In genomic region chr9:114621975-114622609, GRCh38 we compare ENCODE assay signal across 14 cellular contexts. TPM values are rescaled to one million over a fixed set of nuclear protein-coding genes. Genes with fewer than 3 reads are reported as not detected.
A peak's percentile ranks its signal among the peaks of the same experiment; 100 is the strongest.
DNase-seq lines count a peak whose midpoint lies in the region; ATAC-seq and TF ChIP-seq lines count a peak whose summit lies in the region.
"Had no signal": no experiment of that assay in that cellular context is flagged by ENCODE, and none has a peak within 500 bp of the region (broad histone marks: within the 10 kb centered on the region; RNA-seq: fewer than 3 reads in every experiment).

No MANE protein-coding gene starts in this region.

- POLR2A ChIA-PET in MCF 10A (lab: Yijun Ruan, JAX), result interaction anchor here (1.8 kb wide), 1 partner anchor 10 kb away, joined by 5 read pairs; no protein-coding TSS in a partner anchor

- H3K27me3 ChIP-seq in right atrium auricular region (no peaks in the 10 kb centered on the region), left lung (no peaks in the 10 kb centered on the region)

- intact Hi-C loops in Right ventricle myocardium inferior (cut with DNase I), result no loop called here
- intact Hi-C loops in MCF 10A (cut with micrococcal nuclease), result no loop called here
- intact Hi-C loops in left lung (cut with DNase I), result no loop called here
- intact Hi-C loops in activated naive CD4-positive, alpha-beta T cell treated with anti-CD3 and anti-CD28 coated beads for 36 hours (cut with micrococcal nuclease), result no loop called here

- DNase-seq in Right ventricle myocardium inferior (ENCODE audit: missing footprints), result no peak
- DNase-seq in right atrium auricular region (ENCODE audit: low spot score), result no peak
- peak; percentile 63 for DNase-seq in MCF 10A (ENCODE audit: unreplicated experiment)
- DNase-seq in left lung, result peak in 1 of 2 donors; percentile 37
- no peak for DNase-seq in COLO829 (ENCODE audit: low spot score)
- no peak for DNase-seq in activated naive CD4-positive, alpha-beta T cell treated with anti-CD3 and anti-CD28 coated beads for 36 hours
- DNase-seq: activated naive CD4-positive, alpha-beta T cell; natural killer cell; NCI-H2171 had no signal

- no TSS peak for BruUV-seq in MCF 10A (replicated peaks; lab: Mats Ljungman, UMichigan)

- H3K9me3 ChIP-seq in right atrium auricular region, result no peaks in the 10 kb centered on the region
- H3K9me3 ChIP-seq in left lung, result no peaks in the 10 kb centered on the region

- H3K4me1 ChIP-seq in right atrium auricular region, result peaks cover 0 to 8% of the 10 kb centered on the region in 2 donors
- peaks cover 2 to 32% of the 10 kb centered on the region in 2 donors for H3K4me1 ChIP-seq in left lung

- H3K9me3 Mint-ChIP-seq in MCF 10A (ENCODE audit: unreplicated experiment), result no peaks in the 10 kb centered on the region
- no peaks in the 10 kb centered on the region for H3K9me3 Mint-ChIP-seq in activated naive CD4-positive, alpha-beta T cell treated with anti-CD3 and anti-CD28 coated beads for 36 hours
- H3K9me3 Mint-ChIP-seq: natural killer cell had no signal

- ATAC-seq in Right ventricle myocardium inferior (peak; percentile 42), left lung (peak; percentile 77), HG03280 (IDR thresholded peaks at IDR 0.05; ENCODE audit: unreplicated experiment) (no peak), GM19455 (IDR thresholded peaks at IDR 0.05; ENCODE audit: unreplicated experiment) (no peak)
- ATAC-seq: natural killer cell had no signal

- H3K27ac ChIP-seq in right atrium auricular region (no peak overlapping the region), left lung (no peak overlapping the region)
- H3K27ac ChIP-seq: HL-60 had no signal

- no peaks in the 10 kb centered on the region for H3K27me3 Mint-ChIP-seq in MCF 10A (ENCODE audit: insufficient read depth, unreplicated experiment)
- H3K27me3 Mint-ChIP-seq in activated naive CD4-positive, alpha-beta T cell treated with anti-CD3 and anti-CD28 coated beads for 36 hours (ENCODE audit: low read depth), result no peaks in the 10 kb centered on the region

- no peak overlapping the region for H3K4me3 Mint-ChIP-seq in MCF 10A (ENCODE audit: unreplicated experiment)
- H3K4me3 Mint-ChIP-seq in activated naive CD4-positive, alpha-beta T cell treated with anti-CD3 and anti-CD28 coated beads for 36 hours, result no peak overlapping the region
- H3K4me3 Mint-ChIP-seq: natural killer cell had no signal

- H3K27ac Mint-ChIP-seq in MCF 10A (ENCODE audit: low read depth, unreplicated experiment), result no peak overlapping the region
- no peak overlapping the region for H3K27ac Mint-ChIP-seq in activated naive CD4-positive, alpha-beta T cell treated with anti-CD3 and anti-CD28 coated beads for 36 hours
- H3K27ac Mint-ChIP-seq: natural killer cell had no signal

- TF ChIP-seq CTCF in right atrium auricular region (IDR thresholded peaks at IDR 0.05) (no peak), MCF 10A (IDR thresholded peaks at IDR 0.05; ENCODE audit: unreplicated experiment) (no peak), left lung (IDR thresholded peaks at IDR 0.05) (no peak)

- CTCF ChIA-PET in MCF 10A (lab: Yijun Ruan, JAX), result interaction anchor here (0.5 to 0.8 kb wide), 4 partner anchors 66 to 1863 kb away, joined by 3 read pairs; no protein-coding TSS in a partner anchor
- CTCF ChIA-PET in activated naive CD4-positive, alpha-beta T cell treated with anti-CD3 and anti-CD28 coated beads for 36 hours (lab: Charles Lee), result interaction anchor here (1.1 kb wide), 1 partner anchor 217 kb away, joined by 4 read pairs; no protein-coding TSS in a partner anchor

- peaks cover 12% of the 10 kb centered on the region for H3K36me3 Mint-ChIP-seq in MCF 10A (ENCODE audit: insufficient read depth, unreplicated experiment)
- peaks cover 39% of the 10 kb centered on the region for H3K36me3 Mint-ChIP-seq in activated naive CD4-positive, alpha-beta T cell treated with anti-CD3 and anti-CD28 coated beads for 36 hours (ENCODE audit: low read depth)
- H3K36me3 Mint-ChIP-seq: natural killer cell had no signal

- H3K4me1 Mint-ChIP-seq in MCF 10A (ENCODE audit: insufficient read depth, unreplicated experiment), result peaks cover 9% of the 10 kb centered on the region
- H3K4me1 Mint-ChIP-seq in activated naive CD4-positive, alpha-beta T cell treated with anti-CD3 and anti-CD28 coated beads for 36 hours (ENCODE audit: low read depth), result peaks cover 19% of the 10 kb centered on the region

- no peaks in the 10 kb centered on the region for H3K36me3 ChIP-seq in right atrium auricular region
- H3K36me3 ChIP-seq in left lung, result peaks cover 0 to 6% of the 10 kb centered on the region in 2 donors

- H3K4me3 ChIP-seq in right atrium auricular region (no peak overlapping the region), left lung (no peak overlapping the region)

RNA-seq across cellular contexts. Expression of gene TMEM268, which starts 11.0 kb away (rescaled TPM):
- total RNA-seq in Right ventricle myocardium inferior (3.5 TPM), right atrium auricular region (1 to 10 TPM; 2.9 to 4.0 TPM), MCF 10A (2022) (19.9 and 20.7 TPM in 2 replicates), left lung (10 to 100 TPM; 12.9 to 17.4 TPM)
- 10 to 100 TPM; 23.6 to 24.1 TPM for total RNA-seq in activated naive CD4-positive, alpha-beta T cell treated with anti-CD3 and anti-CD28 coated beads for 36 hours

RNA-seq across cellular contexts. Expression of gene ATP6V1G1, which starts 34.5 kb away (rescaled TPM):
- total RNA-seq in Right ventricle myocardium inferior, result 58.0 TPM
- total RNA-seq in right atrium auricular region, result 100 to 1,000 TPM; 141 to 153 TPM
- 87.1 and 118 TPM in 2 replicates for total RNA-seq in MCF 10A (2022)
- total RNA-seq in left lung, result 10 to 100 TPM; 96.6 to 99.9 TPM
- 10 to 100 TPM; 26.7 to 28.8 TPM for total RNA-seq in activated naive CD4-positive, alpha-beta T cell treated with anti-CD3 and anti-CD28 coated beads for 36 hours

RNA-seq across cellular contexts. Expression of gene TEX53, which starts 35.5 kb away (rescaled TPM):
- total RNA-seq in Right ventricle myocardium inferior (not detected), right atrium auricular region (not detected), MCF 10A (2022) (not detected in 2 replicates), left lung (not detected)
- total RNA-seq in activated naive CD4-positive, alpha-beta T cell treated with anti-CD3 and anti-CD28 coated beads for 36 hours, result not detected
- total RNA-seq: A673; natural killer cell; T-helper 1 cell treated with Interleukin-12 subunit alpha and Interleukin-12 subunit beta and Interleukin-4 antibody, amounts not matched to agents 30 ng/mL and 1 ng/mL, for 36 hours had no signal

RNA-seq across cellular contexts. Expression of gene TEX48, which starts 59.9 kb away (rescaled TPM):
- total RNA-seq in Right ventricle myocardium inferior (not detected), right atrium auricular region (not detected), MCF 10A (2022) (not detected in 2 replicates), left lung (not detected)
- not detected for total RNA-seq in activated naive CD4-positive, alpha-beta T cell treated with anti-CD3 and anti-CD28 coated beads for 36 hours
- total RNA-seq: A673, natural killer cell had no signal

Comparison
In these comparisons a context has a peak if more than half of its experiments do, and no peak if none do; other contexts are left out.
1. ATAC-seq: peak in Right ventricle myocardium inferior (single experiment) and left lung (single experiment); none in HG03280 (single experiment) and GM19455 (single experiment).